In genomic region chr2:68770271-68771111, GRCh38 we compare ENCODE assay signal across 10 cellular contexts. TPM values are rescaled to one million over a fixed set of nuclear protein-coding genes. Genes with fewer than 3 reads are reported as not detected.
DNase-seq lines count a peak whose midpoint lies in the region; ATAC-seq and TF ChIP-seq lines count a peak whose summit lies in the region.
"Had no signal": no experiment of that assay in that cellular context is flagged by ENCODE, and none has a peak within 500 bp of the region (broad histone marks: within the 10 kb centered on the region; RNA-seq: fewer than 3 reads in every experiment).

No MANE protein-coding gene starts in this region.

- H3K36me3 Mint-ChIP-seq in activated T-helper 1 cell treated with anti-CD3 and anti-CD28 coated beads, Interleukin-12 subunit alpha, Interleukin-12 subunit beta, Interleukin-2, Interleukin-4 antibody, amounts not matched to agents 30 ng/mL and 10 ng/mL and 1 ng/mL, durations not matched to agents 14 hours and 24 hours and 36 hours (ENCODE audit: low read depth) = peaks cover 33% of the 10 kb centered on the region

- H3K27me3 ChIP-seq in heart right ventricle (no peaks in the 10 kb centered on the region), upper lobe of right lung (no peaks in the 10 kb centered on the region)

- peaks cover 0 to 4% (median 0%) of the 10 kb centered on the region in 9 donors for H3K36me3 ChIP-seq in heart right ventricle
- no peaks in the 10 kb centered on the region for H3K36me3 ChIP-seq in upper lobe of right lung

- H3K9me3 Mint-ChIP-seq in activated T-helper 1 cell treated with anti-CD3 and anti-CD28 coated beads, Interleukin-12 subunit alpha, Interleukin-12 subunit beta, Interleukin-2, Interleukin-4 antibody, amounts not matched to agents 30 ng/mL and 10 ng/mL and 1 ng/mL, durations not matched to agents 14 hours and 24 hours and 36 hours = no peaks in the 10 kb centered on the region

- DNase-seq in heart right ventricle (no peak), left ventricle myocardium superior (no peak), medulla oblongata (ENCODE audit: extremely low spot score) (peak; percentile 73), upper lobe of right lung (no peak), DMS79 treated with DMSO at 0.1 percent for 48 hours (lab: John Stamatoyannopoulos, UW) (no peak), GM19240 (ENCODE audit: insufficient read length, low spot score) (no peak)
- DNase-seq in activated T-helper 1 cell treated with anti-CD3 and anti-CD28 coated beads, Interleukin-12 subunit alpha, Interleukin-12 subunit beta, Interleukin-2, Interleukin-4 antibody, amounts not matched to agents 30 ng/mL and 10 ng/mL and 1 ng/mL, durations not matched to agents 14 hours and 24 hours and 36 hours (ENCODE audit: low spot score) = no peak
- DNase-seq: NCI-H748 treated with DMSO at 0.1 percent for 48 hours had no signal

- TF ChIP-seq CTCF in heart right ventricle (IDR thresholded peaks at IDR 0.05) = no peak
- TF ChIP-seq CTCF in upper lobe of right lung (IDR thresholded peaks at IDR 0.05) = no peak

- H3K9me3 ChIP-seq in heart right ventricle (no peaks in the 10 kb centered on the region), upper lobe of right lung (no peaks in the 10 kb centered on the region)

- H3K27ac Mint-ChIP-seq in activated T-helper 1 cell treated with anti-CD3 and anti-CD28 coated beads, Interleukin-12 subunit alpha, Interleukin-12 subunit beta, Interleukin-2, Interleukin-4 antibody, amounts not matched to agents 30 ng/mL and 10 ng/mL and 1 ng/mL, durations not matched to agents 14 hours and 24 hours and 36 hours = peak overlapping the region; percentile 90

- ATAC-seq in heart right ventricle (no peak), left ventricle myocardium superior (no peak), upper lobe of right lung (no peak), HG03025 (IDR thresholded peaks at IDR 0.05; ENCODE audit: low FRiP score, unreplicated experiment) (no peak)
- ATAC-seq: HCT116 had no signal

- H3K4me1 ChIP-seq in heart right ventricle = peaks cover 5 to 100% (median 53%) of the 10 kb centered on the region in 9 donors
- peaks cover 73% of the 10 kb centered on the region for H3K4me1 ChIP-seq in upper lobe of right lung

- no peaks in the 10 kb centered on the region for H3K27me3 Mint-ChIP-seq in activated T-helper 1 cell treated with anti-CD3 and anti-CD28 coated beads, Interleukin-12 subunit alpha, Interleukin-12 subunit beta, Interleukin-2, Interleukin-4 antibody, amounts not matched to agents 30 ng/mL and 10 ng/mL and 1 ng/mL, durations not matched to agents 14 hours and 24 hours and 36 hours (ENCODE audit: insufficient read depth)

- peak overlapping the region; percentile 51 for H3K4me3 Mint-ChIP-seq in activated T-helper 1 cell treated with anti-CD3 and anti-CD28 coated beads, Interleukin-12 subunit alpha, Interleukin-12 subunit beta, Interleukin-2, Interleukin-4 antibody, amounts not matched to agents 30 ng/mL and 10 ng/mL and 1 ng/mL, durations not matched to agents 14 hours and 24 hours and 36 hours

- H3K27ac ChIP-seq in heart right ventricle (peak overlapping the region in 9 of 10 donors; percentile 14 to 94 (median 72)), upper lobe of right lung (peak overlapping the region; percentile 75)

- H3K4me1 Mint-ChIP-seq in activated T-helper 1 cell treated with anti-CD3 and anti-CD28 coated beads, Interleukin-12 subunit alpha, Interleukin-12 subunit beta, Interleukin-2, Interleukin-4 antibody, amounts not matched to agents 30 ng/mL and 10 ng/mL and 1 ng/mL, durations not matched to agents 14 hours and 24 hours and 36 hours (ENCODE audit: low read depth) = peaks cover 99% of the 10 kb centered on the region

- intact Hi-C loops in heart right ventricle (cut with DNase I) (loop anchor here in 5 of 10 donors (5.0 kb wide), 2 partner anchors 57 to 62 kb away; no protein-coding TSS in a partner anchor), left ventricle myocardium superior (cut with micrococcal nuclease) (loop anchor here (10.0 kb wide), 1 partner anchor 64 kb away; no protein-coding TSS in a partner anchor), upper lobe of right lung (cut with DNase I) (loop anchor here (10.0 kb wide), 1 partner anchor 54 kb away; no protein-coding TSS in a partner anchor)
- intact Hi-C loops in activated T-helper 1 cell treated with anti-CD3 and anti-CD28 coated beads, Interleukin-12 subunit alpha, Interleukin-12 subunit beta, Interleukin-2, Interleukin-4 antibody, amounts not matched to agents 30 ng/mL and 10 ng/mL and 1 ng/mL, durations not matched to agents 14 hours and 24 hours and 36 hours (cut with micrococcal nuclease) = loop anchor here (1.0 kb wide), 4 partner anchors 25 to 53 kb away; partner anchors contain the start of gene ARHGAP25

- WGBS in heart right ventricle, 2 donors = 74 to 87% methylated on average over 6 of the region's 6 CpGs

- no peak overlapping the region for H3K4me3 ChIP-seq in heart right ventricle
- no peak overlapping the region for H3K4me3 ChIP-seq in upper lobe of right lung

RNA-seq across cellular contexts. Expression of gene ARHGAP25, which starts 35.9 kb away (rescaled TPM):
- total RNA-seq in heart right ventricle (10 to 100 TPM in 1 of 10 donors, 1 to 10 TPM in 9; 2.7 to 17.3 (median 5.2) TPM), left ventricle myocardium superior (5.4 TPM), upper lobe of right lung (31.8 TPM)
- polyA plus RNA-seq in heart right ventricle = 1 to 10 TPM; 2.6 to 6.8 TPM
- total RNA-seq in activated T-helper 1 cell treated with anti-CD3 and anti-CD28 coated beads, Interleukin-12 subunit alpha, Interleukin-12 subunit beta, Interleukin-2, Interleukin-4 antibody, amounts not matched to agents 30 ng/mL and 10 ng/mL and 1 ng/mL, durations not matched to agents 14 hours and 24 hours and 36 hours = 71.6 and 74.2 TPM in 2 replicates
